Comparison of ENCODE assay signal across 8 cellular contexts in genomic region chr13:113584205-113584869, GRCh38. TPM values are rescaled to one million over a fixed set of nuclear protein-coding genes. Genes with fewer than 3 reads are reported as not detected.
DNase-seq lines count a peak whose midpoint lies in the region; ATAC-seq and TF ChIP-seq lines count a peak whose summit lies in the region.

Gene TFDP1, plus strand, starts transcription at chr13:113584753. Its CDS starts 1,085 bp downstream, at chr13:113585838.

- ATAC-seq in GM18498 (IDR thresholded peaks at IDR 0.05; ENCODE audit: unreplicated experiment) (peak; percentile 88), HG02798 (IDR thresholded peaks at IDR 0.05; ENCODE audit: poor library complexity, unreplicated experiment) (peak; percentile 87), left cardiac atrium (peak; percentile 94 to 96)

- no peaks in the 10 kb centered on the region for H3K36me3 ChIP-seq in vagina

- peaks cover 29% of the 10 kb centered on the region for H3K4me1 ChIP-seq in vagina

- no peak for TF ChIP-seq POLR2A in vagina (IDR thresholded peaks at IDR 0.05)

- H3K27me3 ChIP-seq in vagina = no peaks in the 10 kb centered on the region

- peak within 1 kb of the TSS; percentile 52 to 53 for H3K4me3 ChIP-seq in vagina

- intact Hi-C loops in left cardiac atrium (cut with DNase I) = no loop called here
- intact Hi-C loops in posterior vena cava (cut with DNase I) = no loop called here
- intact Hi-C loops in vagina (cut with DNase I) = no loop called here

- no peak within 1 kb of the TSS for H3K27ac ChIP-seq in vagina

- TF ChIP-seq CTCF in vagina (IDR thresholded peaks at IDR 0.05) = no peak

- no peaks in the 10 kb centered on the region for H3K9me3 ChIP-seq in vagina

- DNase-seq in NCI-H1417 (lab: John Stamatoyannopoulos, UW) = peak; percentile 95 to 96 (median 96)
- peak; percentile 26 for DNase-seq in T follicular helper cell (ENCODE audit: low read depth)
- DNase-seq in amniotic epithelial cell (ENCODE audit: low read depth) = peak; percentile 75
- DNase-seq in left cardiac atrium = peak; percentile 76
- peak; percentile 86 for DNase-seq in posterior vena cava (ENCODE audit: low spot score)
- DNase-seq in vagina (ENCODE audit: extremely low spot score in 2 of 2) = peak; percentile 82 to 83

RNA-seq across cellular contexts. Expression of gene TFDP1, which starts in this region (rescaled TPM):
- 10 to 100 TPM; 48.3 to 57.1 TPM for total RNA-seq in left cardiac atrium
- total RNA-seq in posterior vena cava = 10 to 100 TPM; 36.6 to 40.3 TPM
- total RNA-seq in vagina = 40.0 TPM

Comparison
In these comparisons a context has a peak if more than half of its experiments do, and no peak if none do; other contexts are left out.
1. DNase-seq: peak in every context shown above with its lines; median percentile 96 in NCI-H1417; 86 in posterior vena cava; 82 in vagina; 76 in left cardiac atrium; 75 in amniotic epithelial cell; 26 in T follicular helper cell.